In the genomic region with DNA sequence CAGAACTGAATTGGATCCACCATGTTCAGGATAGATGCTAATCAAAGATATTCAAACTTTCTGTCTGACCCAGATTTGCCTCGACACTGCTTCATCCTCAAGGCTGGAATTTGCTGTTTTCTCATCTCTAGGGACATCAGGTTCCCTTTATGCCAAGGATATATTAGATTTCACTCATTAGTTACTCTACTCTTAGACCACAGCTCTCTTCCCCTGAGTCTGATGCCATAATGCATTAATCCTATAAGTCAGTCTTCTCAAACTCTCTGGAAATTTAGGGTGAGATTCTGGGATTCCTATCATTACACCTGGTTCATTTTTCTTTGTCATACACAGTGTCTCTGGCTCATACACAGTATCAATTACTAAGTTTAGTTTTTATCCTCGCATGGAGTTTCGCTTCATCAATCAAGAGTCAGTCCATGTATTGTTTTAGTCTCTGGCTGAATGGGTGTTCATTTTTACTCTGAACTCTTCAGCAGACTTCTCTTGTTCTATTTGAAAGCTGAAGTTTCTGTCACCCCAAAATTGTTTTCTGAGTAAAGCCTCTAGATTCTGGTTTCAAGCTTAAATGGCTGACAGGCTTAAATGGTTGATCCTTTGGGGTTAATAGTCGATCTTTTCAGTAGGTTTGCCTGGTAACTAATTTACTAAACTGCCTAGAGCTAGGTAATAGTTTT, we compare ENCODE assay signal across 1 cellular context.
TF ChIP-seq lines count a peak whose summit lies in the region.

No MANE protein-coding gene starts in this region.

TF ChIP-seq in HepG2, 621 proteins besides CTCF, POLR2A, EP300 and RAD21:
- TF ChIP-seq, protein P1, sequence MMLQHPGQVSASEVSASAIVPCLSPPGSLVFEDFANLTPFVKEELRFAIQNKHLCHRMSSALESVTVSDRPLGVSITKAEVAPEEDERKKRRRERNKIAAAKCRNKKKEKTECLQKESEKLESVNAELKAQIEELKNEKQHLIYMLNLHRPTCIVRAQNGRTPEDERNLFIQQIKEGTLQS (CRISPR knock-in tag; IDR thresholded peaks at IDR 0.05): no peak
- TF ChIP-seq ZNF317 (CRISPR knock-in tag; IDR thresholded peaks at IDR 0.05) (no peak), HDAC1 (CRISPR knock-in tag; IDR thresholded peaks at IDR 0.05) (0 out of 2 replicates have a peak, but pooled peaks have one; percentile 2), HNF1A (IDR thresholded peaks at IDR 0.05; ENCODE audit: low read depth) (peak; percentile 43; the same call in 1 of the 2 replicates), HNF1A (CRISPR knock-in tag; IDR thresholded peaks at IDR 0.05; ENCODE audit: borderline replicate concordance) (no peak), ZNF652 (CRISPR knock-in tag; IDR thresholded peaks at IDR 0.05; ENCODE audit: borderline replicate concordance, low read depth) (peak; percentile 72)
